Comparison of ENCODE assay signal across 8 cellular contexts in the genomic region with DNA sequence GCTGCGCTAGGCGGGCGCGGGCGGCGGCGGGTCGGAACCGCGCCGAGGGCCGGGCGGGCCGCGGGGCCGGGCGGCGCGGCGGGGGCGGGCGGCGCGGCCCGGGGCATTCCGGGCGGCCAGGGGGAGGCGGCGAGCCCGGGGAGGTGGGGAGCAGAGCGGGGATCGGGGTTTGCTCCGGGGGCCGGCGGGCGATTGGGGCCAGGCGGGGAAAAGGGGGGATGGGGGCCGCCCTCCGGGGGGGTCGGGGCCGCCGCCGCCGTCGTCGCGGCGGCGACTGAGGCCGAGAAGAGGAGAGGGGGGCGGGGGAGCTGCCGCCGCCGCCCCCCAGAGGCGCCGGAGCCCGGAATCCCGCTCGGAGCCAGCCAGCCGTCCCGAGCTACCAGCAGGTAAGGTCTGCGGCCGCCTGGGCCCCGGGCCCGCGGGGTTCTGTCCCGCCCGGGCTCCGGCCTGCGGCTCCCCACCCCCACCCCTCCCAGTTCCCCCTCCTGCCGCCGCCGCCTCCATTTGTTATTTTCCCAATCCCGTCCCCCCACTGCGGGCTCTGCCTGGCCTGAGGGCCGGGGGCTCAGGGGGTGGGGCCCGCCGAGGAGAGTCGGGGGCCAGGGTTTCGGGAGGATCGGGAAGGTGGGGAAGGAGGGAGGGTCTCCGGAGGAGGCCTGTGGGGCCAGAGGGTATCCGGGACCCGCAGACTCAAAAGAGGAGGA. TPM values are rescaled to one million over a fixed set of nuclear protein-coding genes. Genes with fewer than 3 reads are reported as not detected.
DNase-seq lines count a peak whose midpoint lies in the region; ATAC-seq and TF ChIP-seq lines count a peak whose summit lies in the region.

No MANE protein-coding gene starts in this region.

- POLR2A ChIA-PET in AG04449 (lab: Yijun Ruan, JAX) = interaction anchor here (0.5 to 2.6 kb wide), 6 partner anchors 10 to 261 kb away, joined by 3 to 19 read pairs (median 4); partner anchors contain the start of genes C12orf57, PEX5, RNU7-1 and SPSB2

- TF ChIP-seq POLR2A in right lobe of liver (IDR thresholded peaks at IDR 0.05) = no peak
- no peak for TF ChIP-seq POLR2A in tibial nerve (IDR thresholded peaks at IDR 0.05)

- peaks cover 59% of the 10 kb centered on the region for H3K79me2 ChIP-seq in mammary epithelial cell (ENCODE audit: insufficient read depth, low read length)

- peak overlapping the region; percentile 36 for H2AFZ ChIP-seq in mammary epithelial cell (ENCODE audit: low read depth, low read length)

- DNase-seq in AG04449 (ENCODE audit: low read depth, low spot score) (no peak), mammary epithelial cell (no peak), right lobe of liver (peak in 1 of 3 donors; percentile 41), tibial nerve (ENCODE audit: low spot score in 2 of 2) (no peak), DMS79 treated with DMSO at 0.1 percent for 48 hours (lab: John Stamatoyannopoulos, UW) (no peak), NCI-H1105 (lab: John Stamatoyannopoulos, UW) (no peak)

- H3K4me2 ChIP-seq in mammary epithelial cell (ENCODE audit: insufficient read depth, low read depth, low read length) = peak overlapping the region; percentile 72

- H3K4me1 ChIP-seq in HUES6 (ENCODE audit: control insufficient read depth, insufficient read depth, low read length) (peaks cover 37% of the 10 kb centered on the region), mammary epithelial cell (ENCODE audit: insufficient read depth, low read length) (peaks cover 46% of the 10 kb centered on the region), right lobe of liver (peaks cover 0 to 44% (median 18%) of the 10 kb centered on the region in 4 donors), tibial nerve (peaks cover 3 to 79% (median 49%) of the 10 kb centered on the region in 4 donors)

- dilution Hi-C loops in mammary epithelial cell (cut with HindIII; ENCODE audit: low sequenced_read_pairs) = no loop called here

- H3K27me3 ChIP-seq in HUES6 (ENCODE audit: control insufficient read depth, insufficient read depth, low read length) (no peaks in the 10 kb centered on the region), mammary epithelial cell (ENCODE audit: insufficient read depth, low read length) (no peaks in the 10 kb centered on the region), right lobe of liver (no peaks in the 10 kb centered on the region), tibial nerve (no peaks in the 10 kb centered on the region)

- no peaks in the 10 kb centered on the region for H3K9me3 ChIP-seq in HUES6 (ENCODE audit: control insufficient read depth, insufficient read depth, low read depth, low read length)
- H3K9me3 ChIP-seq in mammary epithelial cell (replicated peaks; ENCODE audit: insufficient read depth, low read length) = no peaks in the 10 kb centered on the region
- H3K9me3 ChIP-seq in right lobe of liver = no peaks in the 10 kb centered on the region
- no peaks in the 10 kb centered on the region for H3K9me3 ChIP-seq in tibial nerve

- intact Hi-C loops in mammary epithelial cell (cut with micrococcal nuclease) = loop anchor here (2.0 kb wide), 1 partner anchor 261 kb away; the partner anchor contains the start of gene PEX5
- intact Hi-C loops in right lobe of liver (cut with DNase I) = no loop called here

- peaks cover 11% of the 10 kb centered on the region; the same call in 1 of the 2 replicates for H3K36me3 ChIP-seq in HUES6 (ENCODE audit: control insufficient read depth, insufficient read depth, low read length)
- H3K36me3 ChIP-seq in mammary epithelial cell (ENCODE audit: insufficient read depth, low read length) = no peaks in the 10 kb centered on the region
- H3K36me3 ChIP-seq in right lobe of liver = no peaks in the 10 kb centered on the region
- H3K36me3 ChIP-seq in tibial nerve = peaks cover 0 to 1% (median 0%) of the 10 kb centered on the region in 3 donors

- ATAC-seq in right lobe of liver = peak in 2 of 4 donors; percentile 1 to 6
- no peak for ATAC-seq in GM18907 (IDR thresholded peaks at IDR 0.05; ENCODE audit: unreplicated experiment)

- CTCF ChIA-PET in AG04449 (lab: Yijun Ruan, JAX) = interaction anchor here (1.4 to 9.0 kb wide), 5 partner anchors 10 to 40 kb away, joined by 3 to 164 read pairs (median 10); partner anchors contain the start of gene ENO2
- CTCF ChIA-PET in mammary epithelial cell (lab: Charles Lee; ENCODE audit: low non-redundant PET) = no interaction called here

- no peak for TF ChIP-seq CTCF in AG04449 (IDR thresholded peaks at IDR 0.05; ENCODE audit: insufficient read depth, low read length, missing control alignments)
- no peak for TF ChIP-seq CTCF in mammary epithelial cell (conservative IDR thresholded peaks at IDR 0.05 in 1 of 2, IDR thresholded peaks at IDR 0.05 in 1 of 2; ENCODE audit: extremely low read depth in 1 of 2, insufficient read depth in 1 of 2, low read depth in 1 of 2, low read length in 2 of 2)
- TF ChIP-seq CTCF in right lobe of liver (IDR thresholded peaks at IDR 0.05) = no peak
- TF ChIP-seq CTCF in tibial nerve (IDR thresholded peaks at IDR 0.05) = no peak

- H4K20me1 ChIP-seq in mammary epithelial cell (ENCODE audit: insufficient read depth, low read length) = no peaks in the 10 kb centered on the region

- no CpG with 5 or more reads among the region's 84 CpGs for WGBS in mammary epithelial cell (ENCODE audit: low coverage, missing lambda C conversion rate)
- 0% methylated on average over 13 of the region's 84 CpGs for WGBS in right lobe of liver (ENCODE audit: insufficient coverage, low coverage, low lambda C conversion rate, missing lambda C conversion rate)
- WGBS in tibial nerve, 2 donors = 1 to 2% methylated on average over 17 to 21 of the region's 84 CpGs

- H3K27ac ChIP-seq in HUES6 (ENCODE audit: low read depth, low read length) = peak overlapping the region; percentile 62; the same call in 1 of the 2 replicates
- peak overlapping the region; percentile 37 for H3K27ac ChIP-seq in mammary epithelial cell (ENCODE audit: insufficient read depth, low read depth, low read length)
- H3K27ac ChIP-seq in right lobe of liver = peak overlapping the region; percentile 56 to 85 (median 62)
- H3K27ac ChIP-seq in tibial nerve = peak overlapping the region; percentile 96 to 99 (median 98)

- in situ Hi-C loops in mammary epithelial cell (cut with MboI; ENCODE audit: low sequenced_read_pairs in 2 of 2) = no loop called here

- H3K4me3 ChIP-seq in AG04449 (ENCODE audit: low read depth, low read length) (peak overlapping the region; percentile 83), HUES6 (ENCODE audit: low read depth, low read length) (peak overlapping the region; percentile 89), mammary epithelial cell (replicated peaks in 1 of 3; ENCODE audit: insufficient read depth in 1 of 3, low read depth in 2 of 3, low read length in 3 of 3) (peak overlapping the region; percentile 82 to 85 (median 84)), right lobe of liver (peak overlapping the region; percentile 67 to 68 (median 68)), tibial nerve (peak overlapping the region; percentile 78 to 96 (median 88))

- H3K9ac ChIP-seq in HUES6 (ENCODE audit: low read length) (peak overlapping the region; percentile 84), mammary epithelial cell (ENCODE audit: insufficient read depth, low read length) (peak overlapping the region; percentile 74)

- BruUV-seq in mammary epithelial cell (replicated peaks; lab: Mats Ljungman, UMichigan) = no TSS peak

- TF ChIP-seq EP300 in tibial nerve (IDR thresholded peaks at IDR 0.05) = no peak

RNA-seq across cellular contexts. Expression of gene ATN1, which starts 0.4 kb away (rescaled TPM):
- total RNA-seq in mammary epithelial cell = 10 to 100 TPM; 12.2 to 73.5 TPM
- 10.4 TPM for polyA plus RNA-seq in mammary epithelial cell
- 56.5 TPM for polyA minus RNA-seq in mammary epithelial cell
- total RNA-seq in right lobe of liver = 10 to 100 TPM in 5 of 6 experiments, 1 to 10 TPM in 1; 9.2 to 24.1 (median 16.8) TPM
- total RNA-seq in tibial nerve = 100 to 1,000 TPM in 3 of 4 donors, 10 to 100 TPM in 1; 92.2 to 260 (median 123) TPM

RNA-seq across cellular contexts. Expression of gene ENO2, which starts 13.8 kb away (rescaled TPM):
- total RNA-seq in mammary epithelial cell (1 to 10 TPM; 1.7 to 7.5 TPM), right lobe of liver (1 to 10 TPM; 1.1 to 9.3 (median 2.0) TPM), tibial nerve (10 to 100 TPM; 14.0 to 25.8 (median 15.9) TPM)
- 8.3 TPM for polyA plus RNA-seq in mammary epithelial cell
- 62.6 TPM for polyA minus RNA-seq in mammary epithelial cell

RNA-seq across cellular contexts. Expression of gene RNU7-1, which starts 15.5 kb away (rescaled TPM):
- not detected for total RNA-seq in mammary epithelial cell
- not detected for polyA plus RNA-seq in mammary epithelial cell
- not detected for polyA minus RNA-seq in mammary epithelial cell
- not detected for total RNA-seq in right lobe of liver
- not detected for total RNA-seq in tibial nerve

RNA-seq across cellular contexts. Expression of gene C12orf57, which starts 15.7 kb away (rescaled TPM):
- total RNA-seq in mammary epithelial cell (10 to 100 TPM; 31.3 to 61.3 TPM), right lobe of liver (100 to 1,000 TPM in 2 of 6 experiments, 10 to 100 TPM in 4; 47.6 to 189 (median 70.5) TPM), tibial nerve (100 to 1,000 TPM; 569 to 764 (median 665) TPM)
- 128 TPM for polyA plus RNA-seq in mammary epithelial cell
- 27.8 TPM for polyA minus RNA-seq in mammary epithelial cell

RNA-seq across cellular contexts. Expression of gene PTPN6, which starts 23.0 kb away (rescaled TPM):
- total RNA-seq in mammary epithelial cell (10 to 100 TPM; 13.0 to 27.0 TPM), right lobe of liver (10 to 100 TPM; 12.1 to 30.6 (median 19.4) TPM), tibial nerve (10 to 100 TPM; 11.9 to 31.5 (median 20.8) TPM)
- 16.4 TPM for polyA plus RNA-seq in mammary epithelial cell
- 8.0 TPM for polyA minus RNA-seq in mammary epithelial cell

Comparison
In these comparisons a context has a peak if more than half of its experiments do, and no peak if none do; other contexts are left out.
1. H3K27ac ChIP-seq: peak in every context shown above with its lines; median percentile 98 in tibial nerve; 62 in HUES6; 62 in right lobe of liver; 37 in mammary epithelial cell.